20 cellular contexts compared by ENCODE assay signal in genomic region chr7:85292908-85293576, GRCh38.
DNase-seq lines count a peak whose midpoint lies in the region; ATAC-seq, FAIRE-seq and TF ChIP-seq lines count a peak whose summit lies in the region.
"Had no signal": no experiment of that assay in that cellular context is flagged by ENCODE, and none has a peak within 500 bp of the region (broad histone marks: within the 10 kb centered on the region; RNA-seq: fewer than 3 reads in every experiment).

No MANE protein-coding gene starts in this region.

- intact Hi-C loops in breast epithelium (cut with DNase I; ENCODE audit: low total_unique reads): no loop called here

- no peak for DNase-seq in GM18507 (ENCODE audit: extremely low spot score, insufficient read length, low read depth)
- DNase-seq in OCI-M1 (lab: John Stamatoyannopoulos, UW): peak; percentile 48
- DNase-seq in endodermal cell: no peak
- DNase-seq in SW 1271 (lab: John Stamatoyannopoulos, UW): no peak
- DNase-seq in breast epithelium (ENCODE audit: low spot score in 2 of 2): no peak
- no peak for DNase-seq in SHP77 treated with DMSO at 0.1 percent for 48 hours (lab: John Stamatoyannopoulos, UW)
- DNase-seq: activated naive CD4-positive, alpha-beta T cell treated with anti-CD3 and anti-CD28 coated beads, Interleukin-2, amount 50 U/mL, for 16 hours; cerebellar nuclear complex; erythroblast; GM23248; NCI-H2081; NK-92 treated with Interleukin-12 subunit alpha and Interleukin-12 subunit beta, amount 100 ng/mL, for 24 hours; right cardiac atrium; stimulated activated CD4-positive, alpha-beta T cell treated with anti-CD3 and anti-CD28 coated beads, Interleukin-4, amount 100 ng/mL, for 4 hours; stimulated activated naive CD4-positive, alpha-beta T cell treated with Interleukin-2 at 50 U/mL for 16 hours had no signal

- H3K4me1 ChIP-seq in endodermal cell (ENCODE audit: control insufficient read depth, insufficient read depth, low read length) (no peaks in the 10 kb centered on the region), breast epithelium (no peaks in the 10 kb centered on the region)
- H3K4me1 ChIP-seq: SJSA1 had no signal

- peak; percentile 57 for ATAC-seq in GM21381 (IDR thresholded peaks at IDR 0.05; ENCODE audit: unreplicated experiment)
- peak; percentile 48 for ATAC-seq in HG03066 (IDR thresholded peaks at IDR 0.05; ENCODE audit: low read depth, unreplicated experiment)
- ATAC-seq: left lobe of liver, right cardiac atrium had no signal

- H3K36me3 Mint-ChIP-seq in endodermal cell (ENCODE audit: low read depth): no peaks in the 10 kb centered on the region

- no peak overlapping the region for H3K4me3 Mint-ChIP-seq in endodermal cell

- no peak overlapping the region for H3K9ac ChIP-seq in endodermal cell (ENCODE audit: extremely low read depth, low read length, poor library complexity, severe bottlenecking)
- H3K9ac ChIP-seq: GM23248 had no signal

- H3K9me3 ChIP-seq in endodermal cell (ENCODE audit: control insufficient read depth, low read length) (peaks cover 3% of the 10 kb centered on the region), breast epithelium (no peaks in the 10 kb centered on the region)
- H3K9me3 ChIP-seq: SJSA1 had no signal

- H3K27me3 Mint-ChIP-seq in endodermal cell (ENCODE audit: insufficient read depth): no peaks in the 10 kb centered on the region

- TF ChIP-seq POLR2A in breast epithelium (IDR thresholded peaks at IDR 0.05): no peak

- H3K4me3 ChIP-seq in endodermal cell (ENCODE audit: low read length) (no peak overlapping the region), breast epithelium (no peak overlapping the region)
- H3K4me3 ChIP-seq: GM23248, hepatocyte, SJSA1 had no signal

- peak; percentile 48 for FAIRE-seq in GM18507 (lab: Jason Lieb, UNC)

- peaks cover 3% of the 10 kb centered on the region for H3K9me3 Mint-ChIP-seq in endodermal cell

- no peak overlapping the region for H3K27ac Mint-ChIP-seq in endodermal cell

- peaks cover 5% of the 10 kb centered on the region for H3K4me1 Mint-ChIP-seq in endodermal cell

- H3K36me3 ChIP-seq in endodermal cell (ENCODE audit: control insufficient read depth, insufficient read depth, low read length) (no peaks in the 10 kb centered on the region), breast epithelium (no peaks in the 10 kb centered on the region)
- H3K36me3 ChIP-seq: SJSA1 had no signal

- TF ChIP-seq CTCF in endodermal cell (conservative IDR thresholded peaks at IDR 0.05) (no peak), breast epithelium (IDR thresholded peaks at IDR 0.05) (no peak)

- H3K27ac ChIP-seq in endodermal cell (ENCODE audit: low read depth, low read length): no peak overlapping the region
- no peak overlapping the region for H3K27ac ChIP-seq in breast epithelium
- H3K27ac ChIP-seq: GM23248, hepatocyte, SJSA1 had no signal

- H3K27me3 ChIP-seq in endodermal cell (ENCODE audit: control insufficient read depth, insufficient read depth, low read length, poor library complexity, severe bottlenecking) (no peaks in the 10 kb centered on the region), breast epithelium (no peaks in the 10 kb centered on the region)
- H3K27me3 ChIP-seq: hepatocyte had no signal
